Comparison of ENCODE assay signal across 18 cellular contexts in the genomic region with DNA sequence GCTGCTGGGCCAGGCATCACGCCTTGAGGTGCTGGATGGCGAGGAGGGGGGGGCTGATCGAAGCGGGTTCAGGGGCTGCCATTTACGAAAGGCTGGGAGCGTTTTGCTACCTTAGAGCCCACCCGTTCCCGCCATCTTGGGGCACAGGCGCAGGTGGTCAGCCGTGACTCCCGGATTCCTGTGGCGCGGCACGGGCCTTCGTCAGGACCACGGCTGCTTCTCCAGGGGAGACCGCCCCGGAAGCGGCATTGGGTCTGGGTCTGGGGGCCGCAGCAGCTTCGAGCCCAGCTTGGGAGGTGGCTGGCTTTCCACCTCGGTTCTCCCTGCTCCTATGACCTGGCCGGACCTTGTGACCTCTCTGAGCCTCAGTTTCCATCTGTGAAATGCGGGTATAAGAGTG. TPM values are rescaled to one million over a fixed set of nuclear protein-coding genes. Genes with fewer than 3 reads are reported as not detected.
A peak's percentile ranks its signal among the peaks of the same experiment; 100 is the strongest.
DNase-seq lines count a peak whose midpoint lies in the region; FAIRE-seq and TF ChIP-seq lines count a peak whose summit lies in the region.
"Had no signal": no experiment of that assay in that cellular context is flagged by ENCODE, and none has a peak within 500 bp of the region (broad histone marks: within the 10 kb centered on the region; RNA-seq: fewer than 3 reads in every experiment).

No MANE protein-coding gene starts in this region.

- 96 to 97% methylated on average over 23 to 24 of the region's 24 CpGs for WGBS in GM23248 (ENCODE audit: low coverage in 1 of 2, low lambda C conversion rate in 2 of 2, missing lambda C conversion rate in 2 of 2), 2 experiments
- 94% methylated on average over 24 of the region's 24 CpGs; no CpG with 5 or more reads in 1 of the 2 experiments for WGBS in H1 (ENCODE audit: extremely low coverage in 1 of 2, insufficient coverage in 1 of 2, insufficient read length in 1 of 2, insufficient replicate concordance in 2 of 2, low coverage in 1 of 2, low lambda C conversion rate in 2 of 2, missing lambda C conversion rate in 1 of 2), 2 experiments
- WGBS in sigmoid colon, 2 donors = 95 to 96% methylated on average over 24 of the region's 24 CpGs

- H3K36me3 Mint-ChIP-seq in endothelial cell (ENCODE audit: low read depth, unreplicated experiment) = no peaks in the 10 kb centered on the region
- H3K36me3 Mint-ChIP-seq: immature natural killer cell had no signal

- no peak overlapping the region for H3K4me2 ChIP-seq in GM23248 (ENCODE audit: unreplicated experiment)
- H3K4me2 ChIP-seq in KMS-11 = peak overlapping the region; percentile 96; the same call in 1 of the 2 replicates
- H3K4me2 ChIP-seq in H1 (ENCODE audit: insufficient read depth in 1 of 2, low read depth in 2 of 2, low read length in 2 of 2) = no peak overlapping the region

- H3K4me1 Mint-ChIP-seq in endothelial cell (ENCODE audit: unreplicated experiment) = peaks cover 21% of the 10 kb centered on the region

- H3K9me3 ChIP-seq in GM23248 (ENCODE audit: low read depth) = no peaks in the 10 kb centered on the region
- H3K9me3 ChIP-seq in H1 (ENCODE audit: insufficient read depth in 2 of 2, low read depth in 1 of 2, low read length in 1 of 2) = no peaks in the 10 kb centered on the region
- H3K9me3 ChIP-seq in sigmoid colon = no peaks in the 10 kb centered on the region
- no peaks in the 10 kb centered on the region for H3K9me3 ChIP-seq in effector memory CD4-positive, alpha-beta T cell (ENCODE audit: control insufficient read depth, low read length)
- no peaks in the 10 kb centered on the region for H3K9me3 ChIP-seq in SJCRH30 (replicated peaks)
- H3K9me3 ChIP-seq: adrenal gland, heart left ventricle, neutrophil, tibial nerve had no signal

- H3K79me1 ChIP-seq in H1 (ENCODE audit: low read depth, low read length) = peaks cover 3% of the 10 kb centered on the region; the same call in 1 of the 2 replicates

- H3K27me3 ChIP-seq in GM23248 (replicated peaks; ENCODE audit: insufficient read depth) = no peaks in the 10 kb centered on the region
- no peaks in the 10 kb centered on the region for H3K27me3 ChIP-seq in KMS-11 (ENCODE audit: insufficient read depth, low read depth)
- peaks cover 0 to 2% (median 0%) of the 10 kb centered on the region in 4 experiments; a peak in 1 of 7 replicates for H3K27me3 ChIP-seq in H1 (replicated peaks in 1 of 4; ENCODE audit: control insufficient read depth in 3 of 4, extremely low read depth in 1 of 4, insufficient read depth in 3 of 4, low read length in 3 of 4)
- H3K27me3 ChIP-seq in sigmoid colon = no peaks in the 10 kb centered on the region
- no peaks in the 10 kb centered on the region for H3K27me3 ChIP-seq in effector memory CD4-positive, alpha-beta T cell (replicated peaks; ENCODE audit: control insufficient read depth, insufficient read depth, low read length, poor library complexity, severe bottlenecking)
- peaks cover 52% of the 10 kb centered on the region for H3K27me3 ChIP-seq in SJCRH30
- H3K27me3 ChIP-seq: adrenal gland, heart left ventricle, tibial nerve had no signal

- TF ChIP-seq CTCF in KMS-11 (conservative IDR thresholded peaks at IDR 0.05; ENCODE audit: low read depth, low read length) (no peak), H1 (IDR thresholded peaks at IDR 0.05; ENCODE audit: control extremely low read depth in 1 of 3, insufficient read depth in 1 of 3, low read depth in 1 of 3, low read length in 3 of 3) (no peak), sigmoid colon (IDR thresholded peaks at IDR 0.05) (no peak), endothelial cell (IDR thresholded peaks at IDR 0.05; ENCODE audit: unreplicated experiment) (no peak)

- H2BK20ac ChIP-seq in H1 (ENCODE audit: low read length) = no peak overlapping the region

- no peak overlapping the region for H2BK12ac ChIP-seq in H1 (ENCODE audit: low read depth, low read length)

- no peak overlapping the region for H3K18ac ChIP-seq in H1 (ENCODE audit: extremely low read depth, low read length)

- H3K4me1 ChIP-seq in GM23248 (ENCODE audit: insufficient read depth) (peaks cover 35% of the 10 kb centered on the region), KMS-11 (ENCODE audit: low read depth, poor library complexity, severe bottlenecking) (peaks cover 52% of the 10 kb centered on the region), H1 (replicated peaks in 1 of 4; ENCODE audit: control insufficient read depth in 3 of 4, insufficient read depth in 4 of 4, low read length in 3 of 4) (peaks cover 12 to 36% (median 26%) of the 10 kb centered on the region in 4 experiments), sigmoid colon (peaks cover 0 to 100% (median 87%) of the 10 kb centered on the region in 4 donors), SJCRH30 (0 out of 2 replicates have a peak, but pooled peaks cover 2% of the 10 kb centered on the region)
- peaks cover 7% of the 10 kb centered on the region for H3K4me1 ChIP-seq in effector memory CD4-positive, alpha-beta T cell (ENCODE audit: control insufficient read depth, insufficient read depth, low read length, poor library complexity, severe bottlenecking)

- no peaks in the 10 kb centered on the region for H3K9me2 ChIP-seq in GM23248 (ENCODE audit: insufficient read depth)

- H2BK5ac ChIP-seq in H1 (ENCODE audit: low read depth, low read length) = no peak overlapping the region

- POLR2A ChIA-PET in H1 (lab: Charles Lee; ENCODE audit: partially characterized antibody) = no interaction called here

- peaks cover 25% of the 10 kb centered on the region; the same call in 1 of the 2 replicates for H3F3A ChIP-seq in GM23248 (ENCODE audit: insufficient read depth)

- H3K36me3 ChIP-seq in GM23248 (ENCODE audit: low read depth) (no peaks in the 10 kb centered on the region), KMS-11 (ENCODE audit: insufficient read depth) (no peaks in the 10 kb centered on the region), H1 (ENCODE audit: control insufficient read depth in 2 of 4, insufficient read depth in 4 of 4, low read length in 3 of 4) (no peaks in the 10 kb centered on the region), sigmoid colon (no peaks in the 10 kb centered on the region), SJCRH30 (no peaks in the 10 kb centered on the region)
- H3K36me3 ChIP-seq in effector memory CD4-positive, alpha-beta T cell (ENCODE audit: control insufficient read depth, insufficient read depth, low read length) = no peaks in the 10 kb centered on the region
- H3K36me3 ChIP-seq: adrenal gland, neutrophil, tibial nerve had no signal

- FAIRE-seq in H1 (lab: Jason Lieb, UNC) = no peak

- no peak for TF ChIP-seq RAD21 in H1 (IDR thresholded peaks at IDR 0.05 in 1 of 2, conservative IDR thresholded peaks at IDR 0.05 in 1 of 2; ENCODE audit: low read depth in 2 of 2, low read length in 2 of 2)

- peak overlapping the region; percentile 77; the same call in 1 of the 2 replicates for H3K9ac ChIP-seq in GM23248
- H3K9ac ChIP-seq in KMS-11 = no peak overlapping the region
- no peak overlapping the region for H3K9ac ChIP-seq in H1 (replicated peaks in 1 of 4; ENCODE audit: extremely low read depth in 1 of 4, low read depth in 3 of 4, low read length in 3 of 4)

- H3K27ac Mint-ChIP-seq in endothelial cell (ENCODE audit: unreplicated experiment) = no peak overlapping the region
- H3K27ac Mint-ChIP-seq: B cell had no signal

- DNase-seq in GM23248 (no peak), H1 (ENCODE audit: low read depth in 1 of 2, low spot score in 2 of 2) (no peak), sigmoid colon (no peak), SJCRH30 (no peak), endothelial cell (ENCODE audit: low spot score) (no peak)
- DNase-seq in effector memory CD4-positive, alpha-beta T cell = no peak
- DNase-seq: immature natural killer cell, KG1, NCI-H1048, NCI-H2081, SW 1271 had no signal

- H3K79me2 ChIP-seq in GM23248 (ENCODE audit: insufficient read depth) = peaks cover 97% of the 10 kb centered on the region
- peaks cover 36% of the 10 kb centered on the region for H3K79me2 ChIP-seq in KMS-11 (ENCODE audit: insufficient read depth, low read depth)
- H3K79me2 ChIP-seq in H1 (ENCODE audit: control insufficient read depth in 1 of 2, insufficient read depth in 2 of 2, low read length in 2 of 2) = no peaks in the 10 kb centered on the region

- H2AFZ ChIP-seq in GM23248 (no peak overlapping the region), KMS-11 (ENCODE audit: low read depth) (no peak overlapping the region), H1 (ENCODE audit: low read length) (no peak overlapping the region)

- no peak for TF ChIP-seq POLR2A in H1 (IDR thresholded peaks at IDR 0.05; ENCODE audit: control extremely low read depth in 1 of 2, low read depth in 2 of 2, low read length in 2 of 2)
- no peak for TF ChIP-seq POLR2A in sigmoid colon (IDR thresholded peaks at IDR 0.05)

- H3K27ac ChIP-seq in GM23248 = peak overlapping the region; percentile 74; the same call in 1 of the 2 replicates
- H3K27ac ChIP-seq in KMS-11 = peak overlapping the region; percentile 84; the same call in 1 of the 2 replicates
- no peak overlapping the region for H3K27ac ChIP-seq in H1 (ENCODE audit: low read depth, low read length)
- H3K27ac ChIP-seq in sigmoid colon = peak overlapping the region in 3 of 4 donors; percentile 85 to 87 (median 86)
- H3K27ac ChIP-seq in effector memory CD4-positive, alpha-beta T cell (ENCODE audit: insufficient read depth, low read length, poor library complexity, severe bottlenecking) = no peak overlapping the region
- no peak overlapping the region for H3K27ac ChIP-seq in SJCRH30
- H3K27ac ChIP-seq: neutrophil had no signal

- no peak overlapping the region for H2BK15ac ChIP-seq in H1 (ENCODE audit: low read length)

- no peak overlapping the region for H3K4me3 ChIP-seq in GM23248
- no peak overlapping the region for H3K4me3 ChIP-seq in KMS-11 (IDR thresholded peaks at IDR 0.05; ENCODE audit: insufficient read depth, low read depth, low read length)
- no peak overlapping the region for H3K4me3 ChIP-seq in H1 (ENCODE audit: extremely low read depth in 1 of 4, insufficient read depth in 2 of 4, low read depth in 3 of 4, low read length in 4 of 4)
- no peak overlapping the region for H3K4me3 ChIP-seq in sigmoid colon
- no peak overlapping the region for H3K4me3 ChIP-seq in effector memory CD4-positive, alpha-beta T cell (ENCODE audit: insufficient read depth, low read depth, low read length, poor library complexity, severe bottlenecking)
- H3K4me3 ChIP-seq in SJCRH30 = no peak overlapping the region
- H3K4me3 ChIP-seq: adrenal gland, heart left ventricle, tibial nerve had no signal

- no peaks in the 10 kb centered on the region for H3K9me3 Mint-ChIP-seq in endothelial cell (ENCODE audit: unreplicated experiment)
- H3K9me3 Mint-ChIP-seq: activated CD4-positive, alpha-beta memory T cell treated with anti-CD3 and anti-CD28 coated beads, Interleukin-2, amount 10 ng/mL, durations not matched to agents 7 days and 5 days had no signal

- CTCF ChIA-PET in H1 (lab: Charles Lee; ENCODE audit: partially characterized antibody) = interaction anchor here (1.6 kb wide), 1 partner anchor 26 kb away, joined by 4 read pairs; no protein-coding TSS in a partner anchor

- peaks cover 19% of the 10 kb centered on the region for H3K27me3 Mint-ChIP-seq in endothelial cell (ENCODE audit: unreplicated experiment)
- H3K27me3 Mint-ChIP-seq: activated CD4-positive, alpha-beta memory T cell treated with anti-CD3 and anti-CD28 coated beads, Interleukin-2, amount 10 ng/mL, durations not matched to agents 7 days and 5 days; B cell had no signal

- no peaks in the 10 kb centered on the region for H4K20me1 ChIP-seq in GM23248 (ENCODE audit: insufficient read depth)
- H4K20me1 ChIP-seq in KMS-11 (ENCODE audit: insufficient read depth) = no peaks in the 10 kb centered on the region
- peaks cover 0 to 2% of the 10 kb centered on the region in 2 experiments for H4K20me1 ChIP-seq in H1 (replicated peaks in 1 of 2; ENCODE audit: control insufficient read depth in 1 of 2, insufficient read depth in 2 of 2, low read length in 2 of 2)

- no peak overlapping the region for H2BK120ac ChIP-seq in H1 (replicated peaks; ENCODE audit: low read depth, low read length)

- H2AK5ac ChIP-seq in H1 (ENCODE audit: low read depth, low read length) = 0 out of 2 replicates have a peak overlapping the region, but pooled peaks have one; percentile 39

- no peak overlapping the region for H3K4ac ChIP-seq in H1 (replicated peaks; ENCODE audit: insufficient read length, low read depth, low read length)

- H3K14ac ChIP-seq in H1 (ENCODE audit: insufficient read length) = no peak overlapping the region

- in situ Hi-C loops in GM23248 (cut with MboI) = no loop called here

- H3K56ac ChIP-seq in H1 (replicated peaks; ENCODE audit: insufficient read length, low read depth, low read length) = no peak overlapping the region

- no peak overlapping the region for H3K4me3 Mint-ChIP-seq in endothelial cell (ENCODE audit: unreplicated experiment)
- H3K4me3 Mint-ChIP-seq: B cell, immature natural killer cell had no signal

- intact Hi-C loops in sigmoid colon (cut with DNase I) = no loop called here

- H4K91ac ChIP-seq in H1 (replicated peaks; ENCODE audit: insufficient read length, low read length) = no peak overlapping the region

- H3K23me2 ChIP-seq in H1 (ENCODE audit: low read depth, low read length) = no peaks in the 10 kb centered on the region

- no peak overlapping the region; the same call in 1 of the 2 replicates for H4K8ac ChIP-seq in H1 (ENCODE audit: extremely low read depth, insufficient read depth, low read length)

- TF ChIP-seq EP300 in H1 (IDR thresholded peaks at IDR 0.05; ENCODE audit: borderline replicate concordance in 1 of 2, low read depth in 2 of 2, low read length in 2 of 2) (no peak), sigmoid colon (IDR thresholded peaks at IDR 0.05) (no peak)

- no peak overlapping the region for H4K5ac ChIP-seq in H1 (ENCODE audit: insufficient read length, low read depth, low read length)

- no peak overlapping the region for H3K23ac ChIP-seq in H1 (ENCODE audit: insufficient read length)

RNA-seq across cellular contexts. Expression of gene SPSB1, which starts 23.8 kb away (rescaled TPM):
- 13.5 and 22.7 TPM in 2 replicates for total RNA-seq in GM23248 (2014; rRNA removed; shearing (Covaris generic))
- polyA plus RNA-seq in GM23248 (2016; fragmentation: Nextera tagmentation; extraction: Ambion mirVana) = 13.5 and 13.6 TPM in 2 replicates
- total RNA-seq in H1 (2021; fragmentation: NEBNext Ultra II Directional; extraction: Animal tissue kit (Norgen Biotek cat#: 25700)) = 4.0 and 5.3 TPM in 2 replicates
- 6.4 and 8.2 TPM in 2 replicates for polyA plus RNA-seq in H1 (2011; rRNA removed)
- 5.0 TPM for polyA plus RNA-seq in H1 (2011; cell fraction: cytosol; rRNA removed)
- polyA plus RNA-seq in H1 (2011; cell fraction: nucleus; rRNA removed) = 5.0 TPM
- 3.3 to 5.5 TPM (median 4.1 TPM) in 4 replicates for polyA plus RNA-seq in H1 (2012, experiment 1 of 2)
- polyA plus RNA-seq in H1 (2012, experiment 2 of 2) = 4.3 TPM
- 2.6 TPM for polyA plus RNA-seq in H1 (2013, experiment 1 of 2)
- 2.9 TPM for polyA plus RNA-seq in H1 (2013, experiment 2 of 2)
- polyA minus RNA-seq in H1 (2011; rRNA and poly(A)+ RNA removed) = 5.3 and 7.5 TPM in 2 replicates
- polyA minus RNA-seq in H1 (2011; cell fraction: cytosol; rRNA and poly(A)+ RNA removed) = 4.0 TPM
- 2.9 TPM for polyA minus RNA-seq in H1 (2011; cell fraction: nucleus; rRNA and poly(A)+ RNA removed)
- total RNA-seq in sigmoid colon = 10 to 100 TPM; 17.4 to 34.3 (median 24.1) TPM
- 10 to 100 TPM; 25.7 to 31.2 (median 26.4) TPM for polyA plus RNA-seq in sigmoid colon
- 0.20 and 0.43 TPM in 2 replicates for total RNA-seq in SJCRH30 (2014; rRNA removed; shearing (Covaris generic))
- 8.1 TPM for total RNA-seq in endothelial cell (ENCODE audit: unreplicated experiment)

Comparison
In these comparisons a context has a peak if more than half of its experiments do, and no peak if none do; other contexts are left out.
1. H3K27ac ChIP-seq: peak in GM23248 (single experiment), KMS-11 (single experiment) and sigmoid colon (3 of 4); none in H1 (single experiment), effector memory CD4-positive, alpha-beta T cell (single experiment) and SJCRH30 (single experiment).